Comparison of ENCODE assay signal across 1 cellular context in the genomic region with DNA sequence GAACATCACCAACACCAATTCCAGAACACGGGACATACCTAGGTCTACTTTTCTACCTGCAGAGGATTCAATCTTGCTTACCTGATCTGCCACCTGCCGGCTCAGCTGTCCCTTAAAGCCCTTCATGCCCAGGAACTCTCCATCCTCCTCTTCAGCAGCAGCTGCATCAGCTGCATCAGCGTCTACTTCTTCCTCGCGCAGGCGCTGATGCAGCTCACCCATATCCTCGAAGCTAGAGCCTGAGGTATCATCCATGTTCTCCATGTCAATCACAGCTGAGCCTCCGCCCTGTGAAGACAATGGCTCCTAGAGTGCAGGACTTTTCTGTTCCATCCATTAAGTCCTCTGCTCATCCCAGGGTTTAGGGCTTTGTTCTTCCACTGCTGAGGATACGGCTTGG.
TF ChIP-seq lines count a peak whose summit lies in the region.

No MANE protein-coding gene starts in this region.

TF ChIP-seq in HepG2, 621 proteins besides CTCF, POLR2A, EP300 and RAD21:
- TF ChIP-seq ZNF264 (CRISPR knock-in tag; IDR thresholded peaks at IDR 0.05): no peak
- no peak for TF ChIP-seq ZNF367 (CRISPR knock-in tag; IDR thresholded peaks at IDR 0.05; ENCODE audit: borderline replicate concordance)
- 0 out of 2 replicates have a peak, but pooled peaks have one; percentile 34 for TF ChIP-seq SRY (CRISPR knock-in tag; IDR thresholded peaks at IDR 0.05)
- no peak for TF ChIP-seq ATF2 (CRISPR knock-in tag; IDR thresholded peaks at IDR 0.05)
- 0 out of 2 replicates have a peak, but pooled peaks have one; percentile 35 for TF ChIP-seq NCOA1 (CRISPR knock-in tag; IDR thresholded peaks at IDR 0.05)
- no peak for TF ChIP-seq FOSL1 (CRISPR knock-in tag; IDR thresholded peaks at IDR 0.05; ENCODE audit: borderline replicate concordance)
- no peak for TF ChIP-seq LCORL (IDR thresholded peaks at IDR 0.05)
- TF ChIP-seq LCORL (CRISPR knock-in tag; IDR thresholded peaks at IDR 0.05): 0 out of 2 replicates have a peak, but pooled peaks have one; percentile 21
- no peak for TF ChIP-seq NONO (IDR thresholded peaks at IDR 0.05)
- no peak for TF ChIP-seq NONO (CRISPR knock-in tag; conservative IDR thresholded peaks at IDR 0.05)
- TF ChIP-seq, protein P1, sequence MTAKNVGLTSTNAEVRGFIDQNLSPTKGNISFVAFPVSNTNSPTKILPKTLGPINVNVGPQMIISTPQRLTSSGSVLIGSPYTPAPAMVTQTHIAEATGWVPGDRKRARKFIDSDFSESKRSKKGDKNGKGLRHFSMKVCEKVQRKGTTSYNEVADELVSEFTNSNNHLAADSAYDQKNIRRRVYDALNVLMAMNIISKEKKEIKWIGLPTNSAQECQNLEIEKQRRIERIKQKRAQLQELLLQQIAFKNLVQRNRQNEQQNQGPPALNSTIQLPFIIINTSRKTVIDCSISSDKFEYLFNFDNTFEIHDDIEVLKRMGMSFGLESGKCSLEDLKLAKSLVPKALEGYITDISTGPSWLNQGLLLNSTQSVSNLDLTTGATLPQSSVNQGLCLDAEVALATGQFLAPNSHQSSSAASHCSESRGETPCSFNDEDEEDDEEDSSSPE (CRISPR knock-in tag; IDR thresholded peaks at IDR 0.05): no peak
- TF ChIP-seq IRF2 (CRISPR knock-in tag; IDR thresholded peaks at IDR 0.05): no peak
- peak; percentile 53; the same call in 1 of the 2 replicates for TF ChIP-seq PBX2 (CRISPR knock-in tag; IDR thresholded peaks at IDR 0.05)
- TF ChIP-seq ZNF710 (CRISPR knock-in tag; IDR thresholded peaks at IDR 0.05; ENCODE audit: borderline replicate concordance): 0 out of 2 replicates have a peak, but pooled peaks have one; percentile 34
- TF ChIP-seq, protein P2, sequence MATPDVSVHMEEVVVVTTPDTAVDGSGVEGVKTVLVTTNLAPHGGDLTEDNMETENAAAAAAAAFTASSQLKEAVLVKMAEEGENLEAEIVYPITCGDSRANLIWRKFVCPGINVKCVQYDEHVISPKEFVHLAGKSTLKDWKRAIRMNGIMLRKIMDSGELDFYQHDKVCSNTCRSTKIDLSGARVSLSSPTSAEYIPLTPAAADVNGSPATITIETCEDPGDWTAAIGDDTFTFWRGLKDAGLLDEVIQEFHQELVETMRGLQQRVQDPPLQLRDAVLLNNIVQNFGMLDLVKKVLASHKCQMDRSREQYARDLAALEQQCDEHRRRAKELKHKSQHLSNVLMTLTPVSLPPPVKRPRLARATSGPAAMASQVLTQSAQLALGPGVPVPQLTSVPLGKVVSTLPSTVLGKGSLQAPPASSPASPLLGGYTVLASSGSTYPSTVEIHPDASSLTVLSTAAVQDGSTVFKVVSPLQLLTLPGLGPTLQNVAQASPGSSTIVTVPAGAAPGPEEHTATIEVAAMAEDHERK (CRISPR knock-in tag; IDR thresholded peaks at IDR 0.05; ENCODE audit: low read depth): no peak
- 0 out of 2 replicates have a peak, but pooled peaks have one; percentile 2 for TF ChIP-seq ZNF761 (CRISPR knock-in tag; conservative IDR thresholded peaks at IDR 0.05)
- TF ChIP-seq ATRX (CRISPR knock-in tag; IDR thresholded peaks at IDR 0.05; ENCODE audit: borderline replicate concordance): no peak
- TF ChIP-seq, protein P3, sequence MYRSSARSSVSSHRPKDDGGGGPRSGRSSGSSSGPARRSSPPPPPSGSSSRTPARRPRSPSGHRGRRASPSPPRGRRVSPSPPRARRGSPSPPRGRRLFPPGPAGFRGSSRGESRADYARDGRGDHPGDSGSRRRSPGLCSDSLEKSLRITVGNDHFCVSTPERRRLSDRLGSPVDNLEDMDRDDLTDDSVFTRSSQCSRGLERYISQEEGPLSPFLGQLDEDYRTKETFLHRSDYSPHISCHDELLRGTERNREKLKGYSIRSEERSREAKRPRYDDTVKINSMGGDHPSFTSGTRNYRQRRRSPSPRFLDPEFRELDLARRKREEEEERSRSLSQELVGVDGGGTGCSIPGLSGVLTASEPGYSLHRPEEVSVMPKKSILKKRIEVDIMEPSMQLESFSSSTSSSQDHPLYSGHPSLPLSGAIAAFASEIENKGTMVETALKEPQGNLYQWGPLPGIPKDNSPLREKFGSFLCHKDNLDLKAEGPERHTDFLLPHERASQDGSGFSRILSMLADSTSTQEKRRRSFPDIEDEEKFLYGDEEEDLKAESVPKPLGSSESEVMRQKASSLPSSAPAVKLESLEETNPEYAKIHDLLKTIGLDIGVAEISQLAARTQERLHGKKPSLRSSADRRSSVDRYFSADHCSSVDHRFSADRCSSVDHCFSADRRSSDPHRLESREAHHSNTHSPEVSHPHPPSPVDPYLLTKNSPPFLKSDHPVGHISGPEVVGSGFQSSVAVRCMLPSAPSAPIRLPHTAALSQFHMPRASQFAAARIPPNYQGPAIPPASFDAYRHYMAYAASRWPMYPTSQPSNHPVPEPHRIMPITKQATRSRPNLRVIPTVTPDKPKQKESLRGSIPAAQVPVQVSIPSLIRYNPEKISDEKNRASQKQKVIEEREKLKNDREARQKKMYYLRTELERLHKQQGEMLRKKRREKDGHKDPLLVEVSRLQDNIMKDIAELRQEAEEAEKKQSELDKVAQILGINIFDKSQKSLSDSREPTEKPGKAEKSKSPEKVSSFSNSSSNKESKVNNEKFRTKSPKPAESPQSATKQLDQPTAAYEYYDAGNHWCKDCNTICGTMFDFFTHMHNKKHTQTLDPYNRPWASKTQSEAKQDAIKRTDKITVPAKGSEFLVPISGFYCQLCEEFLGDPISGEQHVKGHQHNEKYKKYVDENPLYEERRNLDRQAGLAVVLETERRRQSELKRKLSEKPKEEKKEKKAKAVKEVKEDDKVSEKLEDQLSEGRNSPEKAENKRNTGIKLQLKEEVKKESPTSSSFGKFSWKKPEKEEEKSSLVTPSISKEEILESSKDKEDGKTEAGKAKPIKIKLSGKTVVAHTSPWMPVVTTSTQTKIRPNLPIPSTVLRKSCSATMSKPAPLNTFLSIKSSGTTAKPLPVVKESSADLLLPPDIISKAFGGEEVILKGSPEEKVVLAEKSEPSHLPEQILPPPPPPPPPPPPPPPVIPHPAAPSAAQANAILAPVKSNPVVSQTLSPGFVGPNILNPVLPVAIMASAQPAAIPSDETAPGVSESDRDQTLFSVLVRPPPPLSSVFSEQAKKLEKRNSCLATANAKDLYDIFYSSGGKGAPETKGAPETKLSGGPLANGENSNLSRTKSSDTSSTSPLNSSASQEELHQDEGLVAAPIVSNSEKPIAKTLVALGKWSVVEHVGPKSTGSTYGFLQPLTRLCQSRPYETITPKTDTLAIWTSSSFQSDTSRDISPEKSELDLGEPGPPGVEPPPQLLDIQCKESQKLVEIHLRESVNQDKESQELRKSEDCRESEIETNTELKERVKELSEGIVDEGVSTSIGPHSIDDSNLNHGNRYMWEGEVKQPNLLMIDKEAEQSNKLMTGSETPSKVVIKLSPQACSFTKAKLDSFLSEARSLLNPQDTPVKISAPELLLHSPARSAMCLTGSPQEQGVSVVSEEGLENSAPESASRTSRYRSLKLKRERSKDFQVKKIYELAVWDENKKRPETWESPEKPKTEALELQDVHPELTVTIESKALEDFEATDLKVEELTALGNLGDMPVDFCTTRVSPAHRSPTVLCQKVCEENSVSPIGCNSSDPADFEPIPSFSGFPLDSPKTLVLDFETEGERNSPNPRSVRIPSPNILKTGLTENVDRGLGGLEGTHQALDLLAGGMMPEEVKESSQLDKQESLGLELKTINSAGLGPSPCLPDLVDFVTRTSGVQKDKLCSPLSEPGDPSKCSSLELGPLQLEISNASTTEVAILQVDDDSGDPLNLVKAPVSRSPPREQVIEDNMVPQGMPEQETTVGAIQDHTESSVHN (CRISPR knock-in tag; IDR thresholded peaks at IDR 0.05): 0 out of 2 replicates have a peak, but pooled peaks have one; percentile 74
- no peak for TF ChIP-seq NBN (conservative IDR thresholded peaks at IDR 0.05)
- 0 out of 2 replicates have a peak, but pooled peaks have one; percentile 31 for TF ChIP-seq ZNF274 (CRISPR knock-in tag; IDR thresholded peaks at IDR 0.05)
- TF ChIP-seq ZNF496 (CRISPR knock-in tag; IDR thresholded peaks at IDR 0.05; ENCODE audit: insufficient replicate concordance): no peak
- TF ChIP-seq SMARCC2 (IDR thresholded peaks at IDR 0.05): no peak
- TF ChIP-seq KDM2A (CRISPR knock-in tag; IDR thresholded peaks at IDR 0.05; ENCODE audit: borderline replicate concordance, low read depth): peak; percentile 26; the same call in 1 of the 2 replicates
- TF ChIP-seq SP4 (CRISPR knock-in tag; IDR thresholded peaks at IDR 0.05): no peak
- TF ChIP-seq ZNF280B (CRISPR knock-in tag; IDR thresholded peaks at IDR 0.05; ENCODE audit: borderline replicate concordance): 0 out of 2 replicates have a peak, but pooled peaks have one; percentile 29
- no peak for TF ChIP-seq NFKBIZ (CRISPR knock-in tag; IDR thresholded peaks at IDR 0.05)
- TF ChIP-seq PREB (CRISPR knock-in tag; IDR thresholded peaks at IDR 0.05): no peak
- no peak for TF ChIP-seq ZNF44 (CRISPR knock-in tag; IDR thresholded peaks at IDR 0.05)
- no peak for TF ChIP-seq ZZZ3 (CRISPR knock-in tag; IDR thresholded peaks at IDR 0.05; ENCODE audit: borderline replicate concordance)
- peak; percentile 15 for TF ChIP-seq CCAR2 (optimal IDR thresholded peaks at IDR 0.05; ENCODE audit: low read depth, low read length)
- TF ChIP-seq ZFY (CRISPR knock-in tag; IDR thresholded peaks at IDR 0.05): no peak
- no peak for TF ChIP-seq MIER2 (CRISPR knock-in tag; IDR thresholded peaks at IDR 0.05)
- TF ChIP-seq SOX6 (IDR thresholded peaks at IDR 0.05): no peak
- TF ChIP-seq SOX6 (CRISPR knock-in tag; IDR thresholded peaks at IDR 0.05): no peak
